Comparison of ENCODE assay signal across 17 cellular contexts in the genomic region with DNA sequence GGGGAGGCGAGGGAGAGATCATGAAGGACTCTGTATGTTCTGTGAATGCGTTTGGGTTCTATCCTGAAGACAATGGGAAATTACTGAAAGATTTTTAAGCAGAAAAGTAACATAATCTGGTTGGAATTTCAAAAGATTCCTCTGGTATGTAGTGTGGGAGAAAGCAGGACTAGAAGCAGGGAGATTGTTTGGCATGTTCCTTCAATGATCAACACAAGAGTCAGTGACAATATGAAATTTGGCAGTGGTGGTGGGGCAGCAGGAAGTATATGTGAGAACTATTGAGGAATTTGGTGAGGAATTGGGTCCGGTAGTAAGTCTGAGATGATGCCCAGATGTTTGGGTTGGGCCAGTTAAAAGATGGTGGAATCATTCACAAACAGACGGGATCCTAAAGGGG.
DNase-seq lines count a peak whose midpoint lies in the region; ATAC-seq and TF ChIP-seq lines count a peak whose summit lies in the region.
"Had no signal": no experiment of that assay in that cellular context is flagged by ENCODE, and none has a peak within 500 bp of the region (broad histone marks: within the 10 kb centered on the region; RNA-seq: fewer than 3 reads in every experiment).

No MANE protein-coding gene starts in this region.

- intact Hi-C loops in Right ventricle myocardium superior (cut with DNase I) = no loop called here

- ATAC-seq in Right ventricle myocardium superior (ENCODE audit: poor library complexity) (no peak), HG03565 (IDR thresholded peaks at IDR 0.05; ENCODE audit: unreplicated experiment) (no peak)
- ATAC-seq: SK-N-SH treated with all-trans-retinoic acid at 6 μM for 48 hours had no signal

- H3K4me3 ChIP-seq in cardiac fibroblast (replicated peaks in 1 of 2; ENCODE audit: low read depth in 2 of 2, low read length in 2 of 2) (no peak overlapping the region), fibroblast of the aortic adventitia (ENCODE audit: low read depth, low read length) (no peak overlapping the region)

- no peak for TF ChIP-seq CTCF in cardiac fibroblast (IDR thresholded peaks at IDR 0.05; ENCODE audit: low read depth, low read length)
- TF ChIP-seq CTCF in fibroblast of the aortic adventitia (IDR thresholded peaks at IDR 0.05; ENCODE audit: insufficient read depth, low read length) = no peak

- DNase-seq in AG08396 (ENCODE audit: low spot score) (peak; percentile 47), GM04504 (ENCODE audit: low read depth) (peak; percentile 24), cardiac fibroblast (ENCODE audit: low read depth in 2 of 2) (peak; percentile 27 to 63), fibroblast of the aortic adventitia (ENCODE audit: low read depth) (peak; percentile 80), NCI-H1417 treated with DMSO at 0.1 percent for 48 hours (lab: John Stamatoyannopoulos, UW) (no peak), Right ventricle myocardium superior (no peak), NCI-H345 treated with DMSO at 0.1 percent for 48 hours (lab: John Stamatoyannopoulos, UW; ENCODE audit: unreplicated experiment) (no peak)
- DNase-seq: CD4-positive, alpha-beta T cell; DMS53; HFFc6; NCI-H1105 treated with DMSO at 0.1 percent for 48 hours; NCI-H187 treated with DMSO at 0.1 percent for 48 hours; NCI-H446 treated with DMSO at 0.1 percent for 48 hours; NK-92 treated with Interleukin-12 subunit alpha and Interleukin-12 subunit beta, amount 100 ng/mL, for 24 hours; SHP77 treated with DMSO at 0.1 percent for 48 hours had no signal

Comparison
In these comparisons a context has a peak if more than half of its experiments do, and no peak if none do; other contexts are left out.
1. DNase-seq: peak in AG08396 (single experiment), GM04504 (single experiment), cardiac fibroblast (2 of 2) and fibroblast of the aortic adventitia (single experiment); none in NCI-H1417 treated with DMSO at 0.1 percent for 48 hours (single experiment), Right ventricle myocardium superior (single experiment) and NCI-H345 treated with DMSO at 0.1 percent for 48 hours (single experiment).